19 cellular contexts compared by ENCODE assay signal in the genomic region with DNA sequence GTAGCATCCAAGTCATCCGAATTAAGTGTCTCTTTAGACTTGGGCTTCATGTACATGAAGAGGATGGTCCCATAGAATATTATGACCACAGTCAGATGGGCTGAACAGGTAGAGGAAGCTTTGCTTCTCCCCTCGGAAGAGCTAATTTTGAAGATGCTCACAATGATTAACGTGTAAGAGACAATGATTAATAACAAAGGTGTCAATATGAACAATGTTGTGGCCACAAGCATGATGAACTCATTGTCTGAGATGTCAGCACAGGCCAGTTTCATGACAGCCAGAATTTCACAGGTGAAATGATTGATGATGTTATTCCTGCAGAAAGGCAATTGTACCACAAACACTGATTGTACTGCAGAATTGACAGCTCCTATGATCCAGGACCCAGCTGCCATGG. TPM values are rescaled to one million over a fixed set of nuclear protein-coding genes. Genes with fewer than 3 reads are reported as not detected.
"Had no signal": no experiment of that assay in that cellular context is flagged by ENCODE, and none has a peak within 500 bp of the region (broad histone marks: within the 10 kb centered on the region; RNA-seq: fewer than 3 reads in every experiment).

No MANE protein-coding gene starts in this region.

- H3K27me3 ChIP-seq: gastroesophageal sphincter, heart left ventricle, left lung, sigmoid colon, testis had no signal

- H3K4me1 ChIP-seq: gastroesophageal sphincter, heart left ventricle, left lung, sigmoid colon, testis had no signal

- DNase-seq: activated B cell treated with CpG ODN at 0.5 μM for 24 hours; activated CD4-positive, alpha-beta memory T cell treated with anti-CD3 and anti-CD28 coated beads, Interleukin-2, amount 10 ng/mL, durations not matched to agents 7 days and 5 days; activated CD4-positive, alpha-beta T cell treated with anti-CD3 and anti-CD28 coated beads for 4 hours; activated CD8-positive, alpha-beta memory T cell treated with anti-CD3 and anti-CD28 coated beads, Interleukin-2, amount 10 ng/mL, durations not matched to agents 7 days and 5 days; effector CD4-positive, alpha-beta T cell; heart left ventricle; kidney; left lung; nephron progenitor cell; nucleus accumbens; sigmoid colon; stimulated activated CD4-positive, alpha-beta T cell treated with anti-CD3 and anti-CD28 coated beads, Interleukin-4, amount 100 ng/mL, for 24 hours; testis had no signal

- H3K36me3 ChIP-seq: gastroesophageal sphincter, heart left ventricle, left lung, sigmoid colon had no signal

- H3K9me3 ChIP-seq: gastroesophageal sphincter, heart left ventricle, left lung, sigmoid colon, testis had no signal

- H3K4me3 ChIP-seq: gastroesophageal sphincter, heart left ventricle, left lung, sigmoid colon, testis had no signal

- ATAC-seq: activated CD8-positive, alpha-beta memory T cell treated with anti-CD3 and anti-CD28 coated beads, Interleukin-2, amount 10 ng/mL, durations not matched to agents 7 days and 5 days; esophagus mucosa; gastroesophageal sphincter; heart left ventricle; left lung; stimulated activated effector memory CD8-positive, alpha-beta T cell treated with anti-CD3 and anti-CD28 coated beads, Interleukin-12 subunit alpha, Interleukin-12 subunit beta, amount 100 ng/mL, for 72 hours had no signal

RNA-seq across cellular contexts. Expression of a gene that starts 0.6 kb away (rescaled TPM):
- total RNA-seq: activated B cell treated with CpG ODN at 0.5 μM for 24 hours; activated CD4-positive, alpha-beta memory T cell treated with anti-CD3 and anti-CD28 coated beads, Interleukin-2, amount 10 ng/mL, durations not matched to agents 7 days and 5 days; activated CD8-positive, alpha-beta memory T cell treated with anti-CD3 and anti-CD28 coated beads, Interleukin-2, amount 10 ng/mL, durations not matched to agents 7 days and 5 days; bronchial epithelial cell; esophagus mucosa; gastroesophageal sphincter; kidney; left lung; myocyte had no signal
- polyA plus RNA-seq: heart left ventricle, sigmoid colon had no signal

RNA-seq across cellular contexts. Expression of a gene that starts 5.6 kb away (rescaled TPM):
- total RNA-seq: activated B cell treated with CpG ODN at 0.5 μM for 24 hours; activated CD4-positive, alpha-beta memory T cell treated with anti-CD3 and anti-CD28 coated beads, Interleukin-2, amount 10 ng/mL, durations not matched to agents 7 days and 5 days; activated CD8-positive, alpha-beta memory T cell treated with anti-CD3 and anti-CD28 coated beads, Interleukin-2, amount 10 ng/mL, durations not matched to agents 7 days and 5 days; bronchial epithelial cell; esophagus mucosa; gastroesophageal sphincter; heart left ventricle; kidney; left lung; myocyte; sigmoid colon; testis had no signal
- polyA plus RNA-seq: heart left ventricle, sigmoid colon had no signal

RNA-seq across cellular contexts. Expression of a gene that starts 13.2 kb away (rescaled TPM):
- total RNA-seq: activated B cell treated with CpG ODN at 0.5 μM for 24 hours; activated CD4-positive, alpha-beta memory T cell treated with anti-CD3 and anti-CD28 coated beads, Interleukin-2, amount 10 ng/mL, durations not matched to agents 7 days and 5 days; activated CD8-positive, alpha-beta memory T cell treated with anti-CD3 and anti-CD28 coated beads, Interleukin-2, amount 10 ng/mL, durations not matched to agents 7 days and 5 days; bronchial epithelial cell; esophagus mucosa; gastroesophageal sphincter; heart left ventricle; kidney; left lung; myocyte; testis had no signal
- polyA plus RNA-seq: heart left ventricle, sigmoid colon had no signal

RNA-seq across cellular contexts. Expression of a gene that starts 35.8 kb away (rescaled TPM):
- total RNA-seq: activated B cell treated with CpG ODN at 0.5 μM for 24 hours; activated CD4-positive, alpha-beta memory T cell treated with anti-CD3 and anti-CD28 coated beads, Interleukin-2, amount 10 ng/mL, durations not matched to agents 7 days and 5 days; activated CD8-positive, alpha-beta memory T cell treated with anti-CD3 and anti-CD28 coated beads, Interleukin-2, amount 10 ng/mL, durations not matched to agents 7 days and 5 days; bronchial epithelial cell; cerebellum; esophagus mucosa; gastroesophageal sphincter; heart left ventricle; kidney; left lung; myocyte; sigmoid colon; testis had no signal
- polyA plus RNA-seq: heart left ventricle, sigmoid colon had no signal
